ENCODE assay signal across 10 cellular contexts in the genomic region with DNA sequence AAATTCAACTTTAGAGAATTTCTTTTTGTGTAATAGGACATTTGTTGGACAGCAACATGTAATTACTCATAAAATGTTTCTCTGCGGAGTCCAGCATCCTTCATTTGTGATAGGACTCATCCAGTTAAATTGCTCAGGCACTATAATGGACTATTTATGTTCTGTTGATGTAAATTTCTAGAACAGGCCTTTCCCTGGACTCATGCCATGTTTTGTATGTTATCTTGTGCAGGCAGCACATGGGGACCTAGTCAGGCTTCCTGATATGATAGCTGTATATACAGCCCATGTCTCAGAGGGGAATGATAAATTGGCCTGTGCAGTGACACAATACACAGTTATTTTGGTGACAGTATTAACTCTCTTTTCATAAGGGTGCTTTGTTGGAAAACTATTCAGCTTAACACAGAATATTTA. TPM values are rescaled to one million over a fixed set of nuclear protein-coding genes. Genes with fewer than 3 reads are reported as not detected.
DNase-seq lines count a peak whose midpoint lies in the region; ATAC-seq, FAIRE-seq and TF ChIP-seq lines count a peak whose summit lies in the region.
"Had no signal": no experiment of that assay in that cellular context is flagged by ENCODE, and none has a peak within 500 bp of the region (broad histone marks: within the 10 kb centered on the region; RNA-seq: fewer than 3 reads in every experiment).

No MANE protein-coding gene starts in this region.

- H3K27me3 Mint-ChIP-seq in activated naive CD4-positive, alpha-beta T cell treated with anti-CD3 and anti-CD28 coated beads, Interleukin-2, amount 50 U/mL, for 24 hours: no peaks in the 10 kb centered on the region
- H3K27me3 Mint-ChIP-seq in activated naive CD8-positive, alpha-beta T cell treated with anti-CD3 and anti-CD28 coated beads for 36 hours: no peaks in the 10 kb centered on the region

- H3K4me1 Mint-ChIP-seq in activated naive CD4-positive, alpha-beta T cell treated with anti-CD3 and anti-CD28 coated beads, Interleukin-2, amount 50 U/mL, for 24 hours: peaks cover 92% of the 10 kb centered on the region
- H3K4me1 Mint-ChIP-seq in activated naive CD8-positive, alpha-beta T cell treated with anti-CD3 and anti-CD28 coated beads for 36 hours: peaks cover 77% of the 10 kb centered on the region

- H3K27ac ChIP-seq in layer of hippocampus (ENCODE audit: low read depth, low read length): peak overlapping the region; percentile 7
- no peak overlapping the region for H3K27ac ChIP-seq in upper lobe of right lung
- H3K27ac ChIP-seq: ovary had no signal

- no peaks in the 10 kb centered on the region for H3K27me3 ChIP-seq in layer of hippocampus (ENCODE audit: control insufficient read depth, insufficient read depth, low read length)
- H3K27me3 ChIP-seq in upper lobe of right lung: no peaks in the 10 kb centered on the region
- H3K27me3 ChIP-seq: ovary had no signal

- H3K9me3 ChIP-seq in upper lobe of right lung: no peaks in the 10 kb centered on the region
- H3K9me3 ChIP-seq: ovary had no signal

- peak overlapping the region; percentile 51 for H3K4me3 Mint-ChIP-seq in activated naive CD4-positive, alpha-beta T cell treated with anti-CD3 and anti-CD28 coated beads, Interleukin-2, amount 50 U/mL, for 24 hours
- H3K4me3 Mint-ChIP-seq in activated naive CD8-positive, alpha-beta T cell treated with anti-CD3 and anti-CD28 coated beads for 36 hours: no peak overlapping the region

- no peak for FAIRE-seq in HTR-8/SVneo (lab: Jason Lieb, UNC)

- no peaks in the 10 kb centered on the region for H3K36me3 ChIP-seq in upper lobe of right lung
- H3K36me3 ChIP-seq: ovary had no signal

- H3K4me3 ChIP-seq in upper lobe of right lung: no peak overlapping the region
- H3K4me3 ChIP-seq: ovary had no signal

- peaks cover 12% of the 10 kb centered on the region for H3K36me3 Mint-ChIP-seq in activated naive CD4-positive, alpha-beta T cell treated with anti-CD3 and anti-CD28 coated beads, Interleukin-2, amount 50 U/mL, for 24 hours
- H3K36me3 Mint-ChIP-seq in activated naive CD8-positive, alpha-beta T cell treated with anti-CD3 and anti-CD28 coated beads for 36 hours: peaks cover 56% of the 10 kb centered on the region

- TF ChIP-seq CTCF in upper lobe of right lung (IDR thresholded peaks at IDR 0.05): no peak

- no peak for DNase-seq in activated naive CD4-positive, alpha-beta T cell treated with anti-CD3 and anti-CD28 coated beads, Interleukin-2, amount 50 U/mL, for 16 hours
- no peak for DNase-seq in activated naive CD8-positive, alpha-beta T cell treated with anti-CD3 and anti-CD28 coated beads for 36 hours
- DNase-seq in upper lobe of right lung: no peak
- no peak for DNase-seq in HTR-8/SVneo (ENCODE audit: insufficient read length, low spot score)
- no peak for DNase-seq in DMS153 treated with DMSO at 0.1 percent for 48 hours (lab: John Stamatoyannopoulos, UW; ENCODE audit: unreplicated experiment)
- DNase-seq: activated effector memory CD4-positive, alpha-beta T cell treated with anti-CD3 and anti-CD28 coated beads, Interleukin-2, amount 50 U/mL, for 16 hours; ovary had no signal

- peak overlapping the region; percentile 41 for H3K27ac Mint-ChIP-seq in activated naive CD4-positive, alpha-beta T cell treated with anti-CD3 and anti-CD28 coated beads, Interleukin-2, amount 50 U/mL, for 24 hours
- H3K27ac Mint-ChIP-seq in activated naive CD8-positive, alpha-beta T cell treated with anti-CD3 and anti-CD28 coated beads for 36 hours: peak overlapping the region; percentile 42

- peaks cover 85% of the 10 kb centered on the region for H3K4me1 ChIP-seq in upper lobe of right lung

- ATAC-seq in upper lobe of right lung (peak; percentile 70), GM18502 (IDR thresholded peaks at IDR 0.05; ENCODE audit: poor library complexity, unreplicated experiment) (no peak)

- intact Hi-C loops in upper lobe of right lung (cut with DNase I): no loop called here

- H3K9me3 Mint-ChIP-seq in activated naive CD4-positive, alpha-beta T cell treated with anti-CD3 and anti-CD28 coated beads, Interleukin-2, amount 50 U/mL, for 24 hours: no peaks in the 10 kb centered on the region
- no peaks in the 10 kb centered on the region for H3K9me3 Mint-ChIP-seq in activated naive CD8-positive, alpha-beta T cell treated with anti-CD3 and anti-CD28 coated beads for 36 hours

RNA-seq across cellular contexts. Expression of a gene that starts 51.5 kb away (rescaled TPM):
- 100 to 1,000 TPM; 385 to 392 TPM for total RNA-seq in activated naive CD8-positive, alpha-beta T cell treated with anti-CD3 and anti-CD28 coated beads for 36 hours
- 229 TPM for total RNA-seq in upper lobe of right lung
